8 cellular contexts compared by ENCODE assay signal in genomic region chr1:38047603-38048146, GRCh38. TPM values are rescaled to one million over a fixed set of nuclear protein-coding genes. Genes with fewer than 3 reads are reported as not detected.
DNase-seq lines count a peak whose midpoint lies in the region; ATAC-seq and TF ChIP-seq lines count a peak whose summit lies in the region.

No MANE protein-coding gene starts in this region.

- DNase-seq in Caco-2, result no peak
- DNase-seq in Peyer's patch, result no peak
- no peak for DNase-seq in osteocyte (ENCODE audit: extremely low spot score, unreplicated experiment)
- no peak for DNase-seq in thyroid gland
- DNase-seq in pons (ENCODE audit: low spot score), result no peak

- peak overlapping the region; percentile 69 for H3K4me3 Mint-ChIP-seq in Caco-2 (ENCODE audit: unreplicated experiment)
- H3K4me3 Mint-ChIP-seq in osteocyte (ENCODE audit: unreplicated experiment), result peak overlapping the region; percentile 70

- H3K9me3 Mint-ChIP-seq in Caco-2 (ENCODE audit: unreplicated experiment), result no peaks in the 10 kb centered on the region
- H3K9me3 Mint-ChIP-seq in osteocyte (ENCODE audit: unreplicated experiment), result no peaks in the 10 kb centered on the region

- intact Hi-C loops in Caco-2 (cut with micrococcal nuclease; ENCODE audit: unreplicated experiment) (no loop called here), thyroid gland (cut with DNase I) (no loop called here)

- ATAC-seq in HG03159 (IDR thresholded peaks at IDR 0.05; ENCODE audit: unreplicated experiment) (no peak), HG02588 (IDR thresholded peaks at IDR 0.05; ENCODE audit: unreplicated experiment) (no peak)

- H3K27me3 Mint-ChIP-seq in Caco-2 (ENCODE audit: insufficient read depth, unreplicated experiment) (peaks cover 9% of the 10 kb centered on the region), osteocyte (ENCODE audit: unreplicated experiment) (peaks cover 28% of the 10 kb centered on the region)

- no peaks in the 10 kb centered on the region for H3K4me1 ChIP-seq in Caco-2
- peaks cover 0 to 27% (median 16%) of the 10 kb centered on the region in 4 donors for H3K4me1 ChIP-seq in Peyer's patch
- peaks cover 6 to 25% of the 10 kb centered on the region in 2 donors for H3K4me1 ChIP-seq in esophagus (ENCODE audit: control insufficient read depth in 2 of 2, insufficient read depth in 2 of 2, low read length in 1 of 2)
- H3K4me1 ChIP-seq in thyroid gland, result peaks cover 14 to 32% of the 10 kb centered on the region in 2 donors

- H3K27me3 ChIP-seq in Caco-2 (replicated peaks; ENCODE audit: control insufficient read depth, insufficient read depth, low read length), result no peaks in the 10 kb centered on the region
- peaks cover 3 to 44% of the 10 kb centered on the region in 2 donors for H3K27me3 ChIP-seq in Peyer's patch
- H3K27me3 ChIP-seq in esophagus (ENCODE audit: control insufficient read depth in 1 of 2, insufficient read depth in 2 of 2, low read length in 2 of 2), result no peaks in the 10 kb centered on the region
- peaks cover 24% of the 10 kb centered on the region for H3K27me3 ChIP-seq in thyroid gland

- H3K9me3 ChIP-seq in Caco-2 (no peaks in the 10 kb centered on the region), Peyer's patch (no peaks in the 10 kb centered on the region), esophagus (ENCODE audit: control insufficient read depth in 2 of 2, insufficient read depth in 1 of 2, low read depth in 1 of 2, low read length in 1 of 2) (no peaks in the 10 kb centered on the region), thyroid gland (no peaks in the 10 kb centered on the region)

- no peaks in the 10 kb centered on the region for H3K36me3 Mint-ChIP-seq in Caco-2 (ENCODE audit: insufficient read depth, unreplicated experiment)
- H3K36me3 Mint-ChIP-seq in osteocyte (ENCODE audit: unreplicated experiment), result peaks cover 6% of the 10 kb centered on the region

- WGBS in esophagus, 2 donors, result 13 to 17% methylated on average over 31 to 34 of the region's 34 CpGs
- 6 to 33% methylated on average over 18 to 19 of the region's 34 CpGs for WGBS in thyroid gland, 2 donors

- TF ChIP-seq POLR2A in Peyer's patch (IDR thresholded peaks at IDR 0.05) (no peak), thyroid gland (IDR thresholded peaks at IDR 0.05) (no peak)

- H3K4me1 Mint-ChIP-seq in Caco-2 (ENCODE audit: low read depth, unreplicated experiment), result no peaks in the 10 kb centered on the region
- peaks cover 29% of the 10 kb centered on the region for H3K4me1 Mint-ChIP-seq in osteocyte (ENCODE audit: unreplicated experiment)

- H3K27ac ChIP-seq in Peyer's patch (no peak overlapping the region), esophagus (ENCODE audit: low read depth in 2 of 2, low read length in 1 of 2) (peak overlapping the region; percentile 51 to 70), thyroid gland (no peak overlapping the region)

- CTCF ChIA-PET in Caco-2 (lab: Charles Lee), result interaction anchor here (1.3 kb wide), 1 partner anchor 24 kb away, joined by 3 read pairs; no protein-coding TSS in a partner anchor

- TF ChIP-seq CTCF in Caco-2 (IDR thresholded peaks at IDR 0.05; ENCODE audit: insufficient read depth in 1 of 2, low read depth in 1 of 2, low read length in 1 of 2, severe bottlenecking in 1 of 2, unreplicated experiment in 1 of 2) (no peak), Peyer's patch (IDR thresholded peaks at IDR 0.05) (no peak), osteocyte (IDR thresholded peaks at IDR 0.05) (no peak), thyroid gland (IDR thresholded peaks at IDR 0.05) (no peak)

- H3K36me3 ChIP-seq in Caco-2 (ENCODE audit: control insufficient read depth, insufficient read depth, low read length) (no peaks in the 10 kb centered on the region), Peyer's patch (no peaks in the 10 kb centered on the region), esophagus (ENCODE audit: control insufficient read depth in 2 of 2, insufficient read depth in 2 of 2, low read length in 1 of 2) (no peaks in the 10 kb centered on the region), thyroid gland (no peaks in the 10 kb centered on the region)

- H3K4me3 ChIP-seq in Caco-2 (ENCODE audit: low read depth, low read length), result peak overlapping the region; percentile 44
- H3K4me3 ChIP-seq in Peyer's patch, result peak overlapping the region; percentile 48 to 78 (median 68)
- H3K4me3 ChIP-seq in esophagus (ENCODE audit: low read depth in 1 of 2, low read length in 2 of 2), result peak overlapping the region; percentile 58
- peak overlapping the region in 1 of 3 donors; percentile 51 for H3K4me3 ChIP-seq in thyroid gland (replicated peaks in 1 of 3)

- no peak overlapping the region for H3K27ac Mint-ChIP-seq in Caco-2 (ENCODE audit: unreplicated experiment)
- no peak overlapping the region for H3K27ac Mint-ChIP-seq in osteocyte (ENCODE audit: unreplicated experiment)

- POLR2A ChIA-PET in Caco-2 (lab: Charles Lee), result no interaction called here

- BruUV-seq in Caco-2 (replicated peaks; lab: Mats Ljungman, UMichigan), result no TSS peak

RNA-seq across cellular contexts. Expression of gene POU3F1, which starts 1.1 kb away (rescaled TPM):
- not detected in 2 replicates for total RNA-seq in Caco-2 (2022)
- total RNA-seq in Peyer's patch, result not detected
- polyA plus RNA-seq in esophagus, result 1 to 10 TPM in 1 of 2 donors, under 1 TPM in 1; 0.22 to 1.4 TPM
- 1.5 and 1.8 TPM in 2 replicates for total RNA-seq in osteocyte
- total RNA-seq in thyroid gland, result not detected

RNA-seq across cellular contexts. Expression of gene UTP11, which starts 35.1 kb away (rescaled TPM):
- total RNA-seq in Caco-2 (2022) (29.1 and 33.2 TPM in 2 replicates), Peyer's patch (10 to 100 TPM in 3 of 4 donors, 1 to 10 TPM in 1; 8.9 to 23.1 (median 18.8) TPM), osteocyte (32.6 and 34.4 TPM in 2 replicates), thyroid gland (10 to 100 TPM; 36.1 to 43.9 (median 39.4) TPM)
- 10 to 100 TPM; 16.3 to 32.0 TPM for polyA plus RNA-seq in esophagus

RNA-seq across cellular contexts. Expression of gene FHL3, which starts 42.4 kb away (rescaled TPM):
- total RNA-seq in Caco-2 (2022), result 11.8 and 11.9 TPM in 2 replicates
- 10 to 100 TPM in 1 of 4 donors, 1 to 10 TPM in 3; 3.3 to 13.2 (median 4.9) TPM for total RNA-seq in Peyer's patch
- 10 to 100 TPM in 1 of 2 donors, 1 to 10 TPM in 1; 8.3 to 13.7 TPM for polyA plus RNA-seq in esophagus
- 39.1 and 40.4 TPM in 2 replicates for total RNA-seq in osteocyte
- total RNA-seq in thyroid gland, result 10 to 100 TPM in 2 of 4 donors, 1 to 10 TPM in 2; 7.5 to 13.8 (median 10.4) TPM

RNA-seq across cellular contexts. Expression of gene SF3A3, which starts 57.9 kb away (rescaled TPM):
- total RNA-seq in Caco-2 (2022) (72.6 and 79.3 TPM in 2 replicates), Peyer's patch (100 to 1,000 TPM in 1 of 4 donors, 10 to 100 TPM in 3; 29.9 to 144 (median 36.0) TPM), osteocyte (51.4 and 55.3 TPM in 2 replicates), thyroid gland (10 to 100 TPM; 42.1 to 77.0 (median 46.6) TPM)
- 10 to 100 TPM; 10.6 to 21.4 TPM for polyA plus RNA-seq in esophagus

Comparison
In these comparisons a context has a peak if more than half of its experiments do, and no peak if none do; other contexts are left out.
1. H3K27ac ChIP-seq: peak in esophagus (2 of 2); none in Peyer's patch (0 of 4) and thyroid gland (0 of 3).